Comparison of ENCODE assay signal across 25 cellular contexts in the genomic region with DNA sequence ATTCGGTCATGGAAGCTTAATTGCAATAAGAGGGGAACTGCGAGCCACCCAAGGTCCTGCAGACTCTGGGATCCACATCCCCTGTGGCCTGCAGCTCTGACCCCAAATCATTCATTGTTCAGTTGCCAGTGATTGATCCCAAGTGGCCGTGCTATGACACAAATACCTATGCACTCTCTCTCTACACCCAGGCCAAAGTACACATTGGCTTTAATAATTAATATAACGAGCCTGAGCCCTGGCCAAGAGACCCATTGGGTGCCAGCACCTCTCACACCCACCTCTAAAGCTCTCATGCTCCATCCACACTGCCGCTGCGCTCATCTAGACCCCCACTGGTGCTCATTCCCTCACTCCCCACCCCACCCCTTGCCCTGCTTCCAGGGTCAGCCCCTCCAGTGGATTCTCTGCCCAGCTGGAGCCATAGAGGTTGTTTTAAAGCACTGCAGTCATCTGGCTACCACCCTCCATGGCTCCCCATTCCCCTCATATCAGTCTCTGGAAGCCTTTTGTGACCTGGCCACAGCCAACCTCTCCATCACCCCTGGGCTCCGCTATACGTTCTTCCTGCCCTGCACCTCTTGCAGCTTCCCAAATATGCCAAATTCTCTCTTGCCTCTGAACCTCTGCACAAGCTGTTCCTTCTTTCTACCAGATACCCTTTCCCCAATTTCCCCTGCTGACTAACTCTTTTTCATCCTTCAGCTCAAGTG.
"Had no signal": no experiment of that assay in that cellular context is flagged by ENCODE, and none has a peak within 500 bp of the region (broad histone marks: within the 10 kb centered on the region; RNA-seq: fewer than 3 reads in every experiment).

No MANE protein-coding gene starts in this region.

- DNase-seq: activated B cell treated with CpG ODN at 0.5 μM for 24 hours; activated CD8-positive, alpha-beta memory T cell treated with anti-CD3 and anti-CD28 coated beads for 24 hours; activated effector memory CD4-positive, alpha-beta T cell treated with anti-CD3 and anti-CD28 coated beads, Interleukin-2, amount 50 U/mL, for 16 hours; activated naive CD4-positive, alpha-beta T cell treated with anti-CD3 and anti-CD28 coated beads for 36 hours; activated naive CD8-positive, alpha-beta T cell treated with anti-CD3 and anti-CD28 coated beads for 36 hours; adrenal gland; aorta; cerebellar nuclear complex; cortex of kidney; endodermal cell; foreskin fibroblast; hippocampal formation; left cardiac atrium; ovary; psoas muscle; spleen; stimulated activated naive CD4-positive, alpha-beta T cell; T-helper 1 cell; testis had no signal

- ATAC-seq: esophagus mucosa; left cardiac atrium; natural killer cell treated with Interleukin-12 subunit alpha and Interleukin-12 subunit beta and Interleukin-15 and Interleukin-18, amount 100 ng/mL, for 72 hours; psoas muscle had no signal

- H3K27ac ChIP-seq: adrenal gland, cardiac muscle cell, neutrophil, ovary, psoas muscle, spleen, testis had no signal

- H3K4me3 ChIP-seq: adrenal gland, cardiac muscle cell, ovary, psoas muscle, spleen, testis had no signal

- FAIRE-seq: keratinocyte, urothelium cell line had no signal

- H3K36me3 ChIP-seq: adrenal gland, cardiac muscle cell, neutrophil, ovary, spleen had no signal

- H3K4me1 ChIP-seq: adrenal gland, testis had no signal

- H3K27me3 ChIP-seq: adrenal gland, cardiac muscle cell, neutrophil, ovary, spleen, testis had no signal

- H3K9me3 ChIP-seq: adrenal gland, neutrophil, ovary, psoas muscle, spleen, testis had no signal
